Comparison of ENCODE assay signal across 10 cellular contexts in the genomic region with DNA sequence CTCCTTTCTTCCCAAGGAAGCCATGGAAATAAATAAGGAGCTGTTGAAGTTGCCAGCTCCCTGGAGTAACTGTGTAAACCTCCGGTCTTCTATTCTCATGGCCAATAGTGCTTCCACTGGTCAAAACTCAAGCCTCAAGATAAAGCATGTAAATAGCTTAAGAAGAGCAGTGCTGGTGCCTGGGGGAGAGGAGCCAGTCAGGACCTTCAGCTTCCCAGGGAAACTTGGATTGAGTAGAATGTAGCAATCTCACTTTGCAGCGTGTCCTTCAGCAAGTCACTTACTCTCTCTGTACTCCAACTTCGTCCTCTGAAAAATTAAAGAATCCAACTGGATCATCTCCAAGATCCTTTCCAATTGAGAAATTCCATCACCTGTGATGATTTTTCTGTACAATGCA.
"Had no signal": no experiment of that assay in that cellular context is flagged by ENCODE, and none has a peak within 500 bp of the region (broad histone marks: within the 10 kb centered on the region; RNA-seq: fewer than 3 reads in every experiment).

No MANE protein-coding gene starts in this region.

- H3K9me3 ChIP-seq: adrenal gland, body of pancreas, ovary, thyroid gland had no signal

- H3K4me1 ChIP-seq: body of pancreas had no signal

- H3K36me3 ChIP-seq: adrenal gland, ovary, thyroid gland had no signal

- ATAC-seq: body of pancreas, left colon had no signal

- H3K27ac ChIP-seq: adrenal gland, body of pancreas, ovary, SK-N-MC, thyroid gland had no signal

- H3K4me3 ChIP-seq: adrenal gland, body of pancreas, ovary, SK-N-MC, skin epidermis, thyroid gland had no signal

- DNase-seq: activated CD4-positive, alpha-beta T cell treated with anti-CD3 and anti-CD28 coated beads for 48 hours; activated naive CD4-positive, alpha-beta T cell treated with anti-CD3 and anti-CD28 coated beads for 36 hours; adrenal gland; body of pancreas; cerebellar nuclear complex; left colon; ovary; thyroid gland had no signal

- H3K27me3 ChIP-seq: adrenal gland, body of pancreas, ovary, thyroid gland had no signal
